In the genomic region with DNA sequence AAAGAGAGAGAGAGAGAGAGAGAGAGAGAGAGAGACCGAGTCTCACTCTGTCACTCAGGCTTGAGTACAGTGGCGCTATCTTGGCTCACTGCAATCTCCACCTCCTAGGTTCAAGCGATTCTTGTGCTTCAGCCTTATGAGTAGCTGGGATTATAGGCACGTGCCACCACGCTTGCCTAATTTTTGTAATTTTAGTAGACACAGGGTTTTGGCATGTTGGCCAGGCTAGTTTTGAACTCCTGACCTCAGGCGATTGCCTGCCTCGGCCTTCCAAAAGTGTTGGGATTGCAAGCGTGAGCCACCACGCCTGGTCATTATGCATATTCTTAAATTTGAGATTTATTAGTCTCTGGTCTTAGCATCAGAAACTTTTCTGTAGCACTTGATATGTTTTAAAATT, we compare ENCODE assay signal across 33 cellular contexts.
A peak's percentile ranks its signal among the peaks of the same experiment; 100 is the strongest.
DNase-seq lines count a peak whose midpoint lies in the region; ATAC-seq and TF ChIP-seq lines count a peak whose summit lies in the region.
"Had no signal": no experiment of that assay in that cellular context is flagged by ENCODE, and none has a peak within 500 bp of the region (broad histone marks: within the 10 kb centered on the region; RNA-seq: fewer than 3 reads in every experiment).

No MANE protein-coding gene starts in this region.

- H3K79me2 ChIP-seq in trophoblast cell (ENCODE audit: control insufficient read depth, insufficient read depth, low read length, poor library complexity) (no peaks in the 10 kb centered on the region), GM23338 (replicated peaks; ENCODE audit: insufficient read depth) (no peaks in the 10 kb centered on the region)

- H3K27ac ChIP-seq in VCaP (peak overlapping the region; percentile 26), trophoblast cell (ENCODE audit: low read depth, low read length) (no peak overlapping the region), dorsolateral prefrontal cortex (no peak overlapping the region), GM23338 (ENCODE audit: low read depth) (no peak overlapping the region)
- H3K27ac ChIP-seq: 22Rv1; BLaER1; BLaER1 treated with 17β-estradiol and CSF1 and Interleukin-3, amounts not matched to agents 10 nM and 100 nM; C4-2B had no signal

- ATAC-seq in GM23338 = no peak
- ATAC-seq: A549; CD8-positive, alpha-beta T cell had no signal

- peak overlapping the region; percentile 65 for H3K18ac ChIP-seq in trophoblast cell (ENCODE audit: low read length)

- H4K8ac ChIP-seq in trophoblast cell (ENCODE audit: low read depth, low read length) = peak overlapping the region; percentile 91

- WGBS in trophoblast cell (ENCODE audit: extremely low coverage, insufficient coverage, insufficient read length) = no CpG with 5 or more reads among the region's 9 CpGs

- H3K4me1 ChIP-seq in trophoblast cell (ENCODE audit: control insufficient read depth in 1 of 2, insufficient read depth in 2 of 2, low read length in 2 of 2) (peaks cover 10 to 17% of the 10 kb centered on the region in 2 experiments), GM23338 (ENCODE audit: insufficient read depth) (no peaks in the 10 kb centered on the region)
- H3K4me1 ChIP-seq: BLaER1, Caco-2 had no signal

- peak overlapping the region; percentile 94 for H2AK5ac ChIP-seq in trophoblast cell (ENCODE audit: low read length)

- H3K4me3 Mint-ChIP-seq in mesothelial cell of epicardium (no peak overlapping the region), progenitor cell of endocrine pancreas (ENCODE audit: low read depth) (no peak overlapping the region), GM23338 (no peak overlapping the region)
- H3K4me3 Mint-ChIP-seq: B cell; CD14-positive monocyte; CD4-positive, alpha-beta T cell; CD4-positive, CD25-positive, alpha-beta regulatory T cell; CD8-positive, alpha-beta memory T cell; CD8-positive, alpha-beta T cell had no signal

- DNase-seq in mesothelial cell of epicardium (ENCODE audit: low spot score in 2 of 2, unreplicated experiment in 2 of 2) (no peak), trophoblast cell (peak; percentile 64 to 79), dorsolateral prefrontal cortex (no peak), progenitor cell of endocrine pancreas (ENCODE audit: low spot score, unreplicated experiment) (no peak), GM23338 (ENCODE audit: low spot score) (no peak)
- DNase-seq: 8988T; ACHN; AML-193; BE2C; C1 segment of cervical spinal cord; Caco-2; Calu3; CD4-positive, alpha-beta memory T cell; CD4-positive, alpha-beta T cell; CD4-positive, CD25-positive, alpha-beta regulatory T cell; CD8-positive, alpha-beta memory T cell; CD8-positive, alpha-beta T cell; COR-L47; DMS 273 treated with DMSO at 0.1 percent for 48 hours; DMS153; DMS53; DMS79; DMS79 treated with DMSO at 0.1 percent for 48 hours; DND-41; EL had no signal

- H2AFZ ChIP-seq in trophoblast cell (ENCODE audit: insufficient read depth, low read length, poor library complexity) (no peak overlapping the region), GM23338 (no peak overlapping the region)

- H3K9me3 ChIP-seq in trophoblast cell (ENCODE audit: insufficient read depth, low read depth, low read length) = no peaks in the 10 kb centered on the region
- H3K9me3 ChIP-seq: A549; BE2C; BLaER1; BLaER1 treated with 17β-estradiol and CSF1 and Interleukin-3, amounts not matched to agents 10 nM and 100 nM; Caco-2 had no signal

- no peaks in the 10 kb centered on the region for H3F3A ChIP-seq in GM23338 (replicated peaks; ENCODE audit: low read depth)

- H3K27me3 Mint-ChIP-seq in mesothelial cell of epicardium (ENCODE audit: low read depth) (no peaks in the 10 kb centered on the region), progenitor cell of endocrine pancreas (no peaks in the 10 kb centered on the region), GM23338 (ENCODE audit: insufficient read depth, low read depth, poor library complexity) (peaks cover 3% of the 10 kb centered on the region)
- H3K27me3 Mint-ChIP-seq: B cell; CD4-positive, alpha-beta memory T cell; CD4-positive, alpha-beta T cell had no signal

- H3K4me1 Mint-ChIP-seq in mesothelial cell of epicardium (peaks cover 57% of the 10 kb centered on the region), progenitor cell of endocrine pancreas (ENCODE audit: low read depth) (no peaks in the 10 kb centered on the region), GM23338 (no peaks in the 10 kb centered on the region)
- H3K4me1 Mint-ChIP-seq: B cell, CD14-positive monocyte had no signal

- H2BK5ac ChIP-seq in trophoblast cell (ENCODE audit: low read depth, low read length, poor library complexity) = peak overlapping the region; percentile 79

- H3K14ac ChIP-seq in trophoblast cell (ENCODE audit: low read length) = peak overlapping the region; percentile 82

- H3K36me3 Mint-ChIP-seq in mesothelial cell of epicardium (peaks cover 2% of the 10 kb centered on the region), progenitor cell of endocrine pancreas (ENCODE audit: insufficient read depth) (no peaks in the 10 kb centered on the region), GM23338 (ENCODE audit: low read depth) (no peaks in the 10 kb centered on the region)
- H3K36me3 Mint-ChIP-seq: CD14-positive monocyte; CD4-positive, alpha-beta memory T cell; CD4-positive, CD25-positive, alpha-beta regulatory T cell; CD8-positive, alpha-beta T cell had no signal

- intact Hi-C loops in dorsolateral prefrontal cortex (cut with DNase I) = no loop called here

- H3K9me2 ChIP-seq in GM23338 (ENCODE audit: insufficient read depth) = no peaks in the 10 kb centered on the region

- no peaks in the 10 kb centered on the region for H3K27me3 ChIP-seq in trophoblast cell (ENCODE audit: insufficient read depth, low read length)
- no peaks in the 10 kb centered on the region for H3K27me3 ChIP-seq in dorsolateral prefrontal cortex
- H3K27me3 ChIP-seq in GM23338 (ENCODE audit: insufficient read depth) = no peaks in the 10 kb centered on the region
- H3K27me3 ChIP-seq: BE2C; BLaER1; BLaER1 treated with 17β-estradiol and CSF1 and Interleukin-3, amounts not matched to agents 10 nM and 100 nM had no signal

- peak overlapping the region; percentile 85 for H4K91ac ChIP-seq in trophoblast cell (ENCODE audit: low read depth, low read length)

- no peaks in the 10 kb centered on the region for H4K20me1 ChIP-seq in GM23338 (replicated peaks; ENCODE audit: insufficient read depth)
- H4K20me1 ChIP-seq: BLaER1; BLaER1 treated with 17β-estradiol and CSF1 and Interleukin-3, amounts not matched to agents 10 nM and 100 nM had no signal

- H3K79me1 ChIP-seq in trophoblast cell (ENCODE audit: low read length) = peaks cover 23% of the 10 kb centered on the region

- H3K23ac ChIP-seq in trophoblast cell (ENCODE audit: low read length) = no peak overlapping the region

- TF ChIP-seq CTCF in VCaP (conservative IDR thresholded peaks at IDR 0.05) = no peak
- TF ChIP-seq CTCF in mesothelial cell of epicardium (IDR thresholded peaks at IDR 0.05; ENCODE audit: unreplicated experiment) = no peak
- no peak for TF ChIP-seq CTCF in dorsolateral prefrontal cortex (IDR thresholded peaks at IDR 0.05 in 54 of 56, conservative IDR thresholded peaks at IDR 0.05 in 2 of 56; ENCODE audit: low read depth in 1 of 56, partially characterized antibody in 56 of 56)
- no peak for TF ChIP-seq CTCF in progenitor cell of endocrine pancreas (IDR thresholded peaks at IDR 0.05; ENCODE audit: unreplicated experiment)
- no peak for TF ChIP-seq CTCF in GM23338 (conservative IDR thresholded peaks at IDR 0.05; ENCODE audit: low read depth in 2 of 2)

- no peak overlapping the region for H4K12ac ChIP-seq in trophoblast cell (ENCODE audit: low read depth, low read length)

- H3K9ac ChIP-seq in trophoblast cell (ENCODE audit: low read length) = no peak overlapping the region
- H3K9ac ChIP-seq: BLaER1; BLaER1 treated with 17β-estradiol and CSF1 and Interleukin-3, amounts not matched to agents 10 nM and 100 nM had no signal

- H3K9me3 Mint-ChIP-seq in mesothelial cell of epicardium = peaks cover 4% of the 10 kb centered on the region
- H3K9me3 Mint-ChIP-seq in progenitor cell of endocrine pancreas (ENCODE audit: low read depth) = no peaks in the 10 kb centered on the region
- no peaks in the 10 kb centered on the region for H3K9me3 Mint-ChIP-seq in GM23338
- H3K9me3 Mint-ChIP-seq: CD4-positive, alpha-beta memory T cell; CD4-positive, alpha-beta T cell; CD8-positive, alpha-beta memory T cell; CD8-positive, alpha-beta T cell had no signal

- H2BK120ac ChIP-seq in trophoblast cell (ENCODE audit: insufficient read depth, low read length, poor library complexity) = peak overlapping the region; percentile 91

- no peaks in the 10 kb centered on the region for H3K36me3 ChIP-seq in trophoblast cell (ENCODE audit: control insufficient read depth in 1 of 2, insufficient read depth in 2 of 2, low read length in 2 of 2)
- no peaks in the 10 kb centered on the region for H3K36me3 ChIP-seq in GM23338 (ENCODE audit: insufficient read depth)
- H3K36me3 ChIP-seq: BE2C; BLaER1; BLaER1 treated with 17β-estradiol and CSF1 and Interleukin-3, amounts not matched to agents 10 nM and 100 nM had no signal

- H3K4ac ChIP-seq in trophoblast cell (ENCODE audit: low read depth, low read length) = peak overlapping the region; percentile 27

- H2BK12ac ChIP-seq in trophoblast cell (ENCODE audit: low read length) = peak overlapping the region; percentile 98

- H3K4me2 ChIP-seq in trophoblast cell (ENCODE audit: low read length) (no peak overlapping the region), GM23338 (no peak overlapping the region)
- H3K4me2 ChIP-seq: A549; BLaER1; BLaER1 treated with 17β-estradiol and CSF1 and Interleukin-3, amounts not matched to agents 10 nM and 100 nM had no signal

- H3K4me3 ChIP-seq in trophoblast cell (ENCODE audit: low read depth, low read length) (no peak overlapping the region), dorsolateral prefrontal cortex (no peak overlapping the region), GM23338 (no peak overlapping the region)
- H3K4me3 ChIP-seq: A549; BLaER1; BLaER1 treated with 17β-estradiol and CSF1 and Interleukin-3, amounts not matched to agents 10 nM and 100 nM had no signal

- peak overlapping the region; percentile 91 for H3K27ac Mint-ChIP-seq in mesothelial cell of epicardium
- H3K27ac Mint-ChIP-seq in progenitor cell of endocrine pancreas = no peak overlapping the region
- no peak overlapping the region for H3K27ac Mint-ChIP-seq in GM23338
- H3K27ac Mint-ChIP-seq: B cell; CD4-positive, alpha-beta memory T cell; CD4-positive, alpha-beta T cell; CD4-positive, CD25-positive, alpha-beta regulatory T cell; CD8-positive, alpha-beta T cell had no signal

TF ChIP-seq in GM23338, 12 proteins besides CTCF, POLR2A, EP300 and RAD21 (continues in another document):
- TF ChIP-seq CREB1 (CRISPR knock-in tag; IDR thresholded peaks at IDR 0.05; ENCODE audit: low read depth) (no peak), ZNF114 (CRISPR knock-in tag; IDR thresholded peaks at IDR 0.05) (no peak)

Comparison
In these comparisons a context has a peak if more than half of its experiments do, and no peak if none do; other contexts are left out.
1. DNase-seq: peak in trophoblast cell (2 of 2); none in mesothelial cell of epicardium (0 of 2), dorsolateral prefrontal cortex (0 of 10), progenitor cell of endocrine pancreas (single experiment) and GM23338 (single experiment).